ENCODE assay signal across 3 cellular contexts in genomic region chr22:37471721-37472417, GRCh38.
TF ChIP-seq lines count a peak whose summit lies in the region.

No MANE protein-coding gene starts in this region.

TF ChIP-seq in A549, 52 proteins besides CTCF, POLR2A, EP300 and RAD21:
- TF ChIP-seq ZFP36 (IDR thresholded peaks at IDR 0.05; ENCODE audit: borderline replicate concordance, partially characterized antibody) (peak; percentile 13), HMGXB4 (CRISPR knock-in tag; IDR thresholded peaks at IDR 0.05; ENCODE audit: borderline replicate concordance) (no peak)

TF ChIP-seq in HCT116, 20 proteins besides CTCF, POLR2A, EP300 and RAD21:
- TF ChIP-seq ELF1 (IDR thresholded peaks at IDR 0.05; ENCODE audit: borderline replicate concordance, low read depth), result no peak
- TF ChIP-seq EGR1 (IDR thresholded peaks at IDR 0.05; ENCODE audit: low read depth), result no peak
- no peak for TF ChIP-seq ZNF274 (IDR thresholded peaks at IDR 0.05; ENCODE audit: low read depth, low read length)
- no peak for TF ChIP-seq ZFX (IDR thresholded peaks at IDR 0.05)
- TF ChIP-seq SP1 (IDR thresholded peaks at IDR 0.05; ENCODE audit: low read depth), result no peak
- no peak for TF ChIP-seq SIN3A (IDR thresholded peaks at IDR 0.05; ENCODE audit: low read depth)
- TF ChIP-seq CEBPB (IDR thresholded peaks at IDR 0.05; ENCODE audit: low read depth), result no peak
- no peak for TF ChIP-seq FOSL1 (IDR thresholded peaks at IDR 0.05; ENCODE audit: low read depth)
- no peak for TF ChIP-seq EZH2phosphoT487 (IDR thresholded peaks at IDR 0.05; ENCODE audit: borderline replicate concordance)
- no peak for TF ChIP-seq POLR2AphosphoS5 (IDR thresholded peaks at IDR 0.05; ENCODE audit: low read depth, low read length)
- no peak for TF ChIP-seq ZBTB33 (IDR thresholded peaks at IDR 0.05; ENCODE audit: extremely low read depth, insufficient replicate concordance, low read length)
- no peak for TF ChIP-seq YY1 (IDR thresholded peaks at IDR 0.05; ENCODE audit: extremely low read depth, insufficient replicate concordance, low read depth, low read length)
- TF ChIP-seq CBX3 (IDR thresholded peaks at IDR 0.05; ENCODE audit: low read depth), result no peak
- no peak for TF ChIP-seq ATF3 (IDR thresholded peaks at IDR 0.05)
- no peak for TF ChIP-seq JUND (IDR thresholded peaks at IDR 0.05)
- no peak for TF ChIP-seq SRF (IDR thresholded peaks at IDR 0.05; ENCODE audit: low read depth)
- no peak for TF ChIP-seq EZH2 (IDR thresholded peaks at IDR 0.05)
- no peak for TF ChIP-seq MAX (IDR thresholded peaks at IDR 0.05)
TF ChIP-seq in HCT116: peak in this region for 0.

TF ChIP-seq in K562, 482 proteins besides CTCF, POLR2A, EP300 and RAD21:
- TF ChIP-seq AFF1 (IDR thresholded peaks at IDR 0.05; ENCODE audit: low read depth in 1 of 2, partially characterized antibody in 2 of 2) (no peak), FOXA1 (IDR thresholded peaks at IDR 0.05; ENCODE audit: borderline replicate concordance) (no peak), JUND (IDR thresholded peaks at IDR 0.05; ENCODE audit: borderline replicate concordance, low read depth, low read length) (no peak), JUND (tag; IDR thresholded peaks at IDR 0.05; ENCODE audit: borderline replicate concordance, low read depth, low read length) (no peak), HMG20A (CRISPR knock-in tag; conservative IDR thresholded peaks at IDR 0.05) (no peak), ZFP36 (IDR thresholded peaks at IDR 0.05; ENCODE audit: low read depth, low read length, partially characterized antibody) (peak; percentile 38), TBP (optimal IDR thresholded peaks at IDR 0.05; ENCODE audit: low read depth, low read length) (no peak), ZNF24 (IDR thresholded peaks at IDR 0.05) (no peak), GTF2A2 (tag; IDR thresholded peaks at IDR 0.05) (no peak)
TF ChIP-seq in K562: peak in this region for 1.
